Comparison of ENCODE assay signal across 35 cellular contexts in the genomic region with DNA sequence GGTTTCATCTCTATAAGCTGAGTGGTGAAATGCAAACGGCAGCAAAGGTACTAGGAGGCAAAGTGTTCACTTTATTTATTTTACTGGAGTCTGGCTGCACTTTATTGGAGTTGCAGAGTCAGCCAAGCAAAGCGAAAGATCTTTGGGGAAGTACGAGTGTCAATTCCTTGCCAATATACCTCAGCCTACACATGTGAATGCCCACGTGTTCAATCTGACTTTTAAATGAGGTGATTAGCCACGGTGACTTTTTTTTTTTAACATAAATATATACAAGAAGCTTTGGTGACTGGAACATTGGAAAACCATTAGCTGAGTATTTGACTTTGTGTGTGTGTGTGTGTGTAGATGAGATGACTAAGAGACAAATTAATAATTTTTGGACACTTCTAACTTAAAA.
"Had no signal": no experiment of that assay in that cellular context is flagged by ENCODE, and none has a peak within 500 bp of the region (broad histone marks: within the 10 kb centered on the region; RNA-seq: fewer than 3 reads in every experiment).

No MANE protein-coding gene starts in this region.

- ATAC-seq: activated CD8-positive, alpha-beta memory T cell treated with anti-CD3 and anti-CD28 coated beads, Interleukin-2, amount 10 ng/mL, durations not matched to agents 7 days and 5 days; activated T-cell treated with anti-CD3 and anti-CD28 coated beads, Interleukin-2, amount 50 U/mL, for 72 hours; activated T-helper 17 cell treated with anti-CD3 and anti-CD28 coated beads, Interleukin-2, amount 50 U/mL, for 72 hours; Panc1 had no signal

- H3K27ac ChIP-seq: brain microvascular endothelial cell, SJCRH30, SK-N-MC, WERI-Rb-1 had no signal

- H3K4me3 ChIP-seq: SJCRH30, SK-N-MC had no signal

- H3K36me3 ChIP-seq: brain microvascular endothelial cell, SJCRH30, WERI-Rb-1 had no signal

- DNase-seq: activated CD4-positive, alpha-beta memory T cell treated with anti-CD3 and anti-CD28 coated beads, Interleukin-2, amount 10 ng/mL, durations not matched to agents 7 days and 5 days; activated CD4-positive, alpha-beta T cell treated with anti-CD3 and anti-CD28 coated beads for 1 hour; activated CD4-positive, alpha-beta T cell treated with anti-CD3 and anti-CD28 coated beads for 48 hours; activated CD4-positive, CD25-positive, alpha-beta regulatory T cell; activated CD8-positive, alpha-beta memory T cell treated with anti-CD3 and anti-CD28 coated beads for 24 hours; activated CD8-positive, alpha-beta memory T cell treated with anti-CD3 and anti-CD28 coated beads, Interleukin-2, amount 10 ng/mL, durations not matched to agents 7 days and 5 days; activated CD8-positive, alpha-beta memory T cell treated with anti-CD3 and anti-CD28 coated beads, Interleukin-2, amount 50 U/mL, for 48 hours; activated effector memory CD4-positive, alpha-beta T cell treated with anti-CD3 and anti-CD28 coated beads, Interleukin-2, amount 50 U/mL, for 16 hours; activated naive CD4-positive, alpha-beta T cell; activated naive CD4-positive, alpha-beta T cell treated with anti-CD3 and anti-CD28 coated beads, Interleukin-2, amount 50 U/mL, for 16 hours; activated naive CD8-positive, alpha-beta T cell treated with anti-CD3 and anti-CD28 coated beads for 36 hours; activated T-cell treated with anti-CD3 and anti-CD28 coated beads, Interleukin-2, amount 50 U/mL, for 72 hours; amniotic stem cell; aorta; brain microvascular endothelial cell; central memory CD4-positive, alpha-beta T cell; Karpas-422; MM.1S; MV-4-11; NCI-H1092; NCI-H1436 treated with DMSO at 0.1 percent for 48 hours; NCI-H187; NCI-H2029 treated with DMSO at 0.1 percent for 48 hours; NCI-H2107; NCI-H2171; NCI-H510A treated with DMSO at 0.1 percent for 48 hours; NCI-H526 treated with DMSO at 0.1 percent for 48 hours; NCI-H774; SHP77; SJCRH30; T1000; WERI-Rb-1 had no signal

- H3K27me3 ChIP-seq: brain microvascular endothelial cell, SJCRH30 had no signal

- H3K9me3 ChIP-seq: SJCRH30 had no signal

- H3K4me1 ChIP-seq: SJCRH30 had no signal
